ENCODE assay signal across 8 cellular contexts in genomic region chr3:42190701-42191442, GRCh38.
DNase-seq lines count a peak whose midpoint lies in the region; ATAC-seq and TF ChIP-seq lines count a peak whose summit lies in the region.

No MANE protein-coding gene starts in this region.

- TF ChIP-seq CTCF in GM13977 (IDR thresholded peaks at IDR 0.05; ENCODE audit: extremely low read depth, insufficient read depth, missing control alignments) = peak; percentile 83

- ATAC-seq in effector memory CD8-positive, alpha-beta T cell (replicated peaks) = peak; percentile 58
- ATAC-seq in GM18858 (IDR thresholded peaks at IDR 0.05; ENCODE audit: unreplicated experiment) = no peak

- peak overlapping the region; percentile 61 to 77 for H3K27ac Mint-ChIP-seq in effector memory CD8-positive, alpha-beta T cell

- peak; percentile 51 for DNase-seq in A172 (ENCODE audit: low spot score)
- DNase-seq in GM13977 (ENCODE audit: low spot score) = peak; percentile 52
- peak; percentile 43 for DNase-seq in NCI-H748 (lab: John Stamatoyannopoulos, UW; ENCODE audit: unreplicated experiment)
- DNase-seq in activated CD8-positive, alpha-beta memory T cell treated with anti-CD3 and anti-CD28 coated beads for 24 hours = peak; percentile 85
- DNase-seq in effector memory CD8-positive, alpha-beta T cell = peak; percentile 61 to 72 (median 62)
- peak; percentile 81 for DNase-seq in midbrain (lab: John Stamatoyannopoulos, UW)
- peak; percentile 40 to 45 for DNase-seq in stimulated activated CD8-positive, alpha-beta memory T cell treated with anti-CD3 and anti-CD28 coated beads, Interleukin-7, amount 100 ng/mL, for 1 hour (ENCODE audit: low read depth in 2 of 2)

- peaks cover 28% of the 10 kb centered on the region for H3K36me3 Mint-ChIP-seq in effector memory CD8-positive, alpha-beta T cell (ENCODE audit: insufficient read depth)

- in situ Hi-C loops in GM13977 (cut with MboI; ENCODE audit: low pct_unique_long_range_greater_than_20kb, low sequenced_read_pairs, unreplicated experiment) = no loop called here

- peaks cover 9 to 17% of the 10 kb centered on the region in 2 donors for H3K4me1 Mint-ChIP-seq in effector memory CD8-positive, alpha-beta T cell (ENCODE audit: low read depth in 2 of 2)

- no peak overlapping the region for H3K4me3 Mint-ChIP-seq in effector memory CD8-positive, alpha-beta T cell

- H3K9me3 Mint-ChIP-seq in effector memory CD8-positive, alpha-beta T cell = no peaks in the 10 kb centered on the region

- H3K27me3 Mint-ChIP-seq in effector memory CD8-positive, alpha-beta T cell = no peaks in the 10 kb centered on the region
